In genomic region chr2:231800493-231801091, GRCh38 we compare ENCODE assay signal across 8 cellular contexts. TPM values are rescaled to one million over a fixed set of nuclear protein-coding genes. Genes with fewer than 3 reads are reported as not detected.
DNase-seq lines count a peak whose midpoint lies in the region; ATAC-seq and TF ChIP-seq lines count a peak whose summit lies in the region.

No MANE protein-coding gene starts in this region.

- H3K27ac Mint-ChIP-seq in chondrocyte (ENCODE audit: unreplicated experiment) (no peak overlapping the region), mesothelial cell of epicardium (no peak overlapping the region)

- H3K27me3 ChIP-seq in GM23248 (replicated peaks; ENCODE audit: insufficient read depth) (no peaks in the 10 kb centered on the region), SJCRH30 (no peaks in the 10 kb centered on the region)

- no peak for ATAC-seq in HG03378 (IDR thresholded peaks at IDR 0.05; ENCODE audit: unreplicated experiment)
- ATAC-seq in HG02763 (IDR thresholded peaks at IDR 0.05; ENCODE audit: unreplicated experiment) = no peak

- no peaks in the 10 kb centered on the region for H4K20me1 ChIP-seq in GM23248 (ENCODE audit: insufficient read depth)

- in situ Hi-C loops in GM23248 (cut with MboI) = loop anchor here (5.0 kb wide), 1 partner anchor 52 kb away; no protein-coding TSS in a partner anchor

- 38 to 49% methylated on average over 6 of the region's 6 CpGs for WGBS in GM23248 (ENCODE audit: low coverage in 1 of 2, low lambda C conversion rate in 2 of 2, missing lambda C conversion rate in 2 of 2), 2 experiments
- WGBS in lower leg skin, 2 donors = 50 to 57% methylated on average over 6 of the region's 6 CpGs

- TF ChIP-seq POLR2A in lower leg skin (IDR thresholded peaks at IDR 0.05) = no peak

- no peak overlapping the region for H3K4me3 ChIP-seq in AG10803 (ENCODE audit: low read length)
- no peak overlapping the region for H3K4me3 ChIP-seq in GM23248
- H3K4me3 ChIP-seq in SJCRH30 = no peak overlapping the region
- H3K4me3 ChIP-seq in lower leg skin (ENCODE audit: low read depth, poor library complexity, severe bottlenecking) = no peak overlapping the region

- H3K4me3 Mint-ChIP-seq in chondrocyte (ENCODE audit: unreplicated experiment) (no peak overlapping the region), mesothelial cell of epicardium (no peak overlapping the region)

- no peaks in the 10 kb centered on the region for H3K9me2 ChIP-seq in GM23248 (ENCODE audit: insufficient read depth)

- DNase-seq in AG10803 (ENCODE audit: low read depth) (peak; percentile 53), GM23248 (peak; percentile 69), SJCRH30 (peak; percentile 55 to 58), chondrocyte (ENCODE audit: low spot score) (no peak), mesothelial cell of epicardium (ENCODE audit: low spot score in 2 of 2, unreplicated experiment in 2 of 2) (no peak), lower leg skin (ENCODE audit: low spot score in 2 of 2) (no peak)

- H3K9me3 ChIP-seq in GM23248 (ENCODE audit: low read depth) (no peaks in the 10 kb centered on the region), SJCRH30 (replicated peaks) (no peaks in the 10 kb centered on the region)

- H3K4me1 ChIP-seq in GM23248 (ENCODE audit: insufficient read depth) (no peaks in the 10 kb centered on the region), SJCRH30 (no peaks in the 10 kb centered on the region; the same call in 1 of the 2 replicates)

- no peak overlapping the region for H2AFZ ChIP-seq in GM23248

- intact Hi-C loops in lower leg skin (cut with DNase I; ENCODE audit: low total_unique reads) = no loop called here

- H3K27ac ChIP-seq in GM23248 = no peak overlapping the region
- H3K27ac ChIP-seq in SJCRH30 = no peak overlapping the region

- TF ChIP-seq CTCF in AG10803 (conservative IDR thresholded peaks at IDR 0.05; ENCODE audit: low read length) = peak; percentile 71
- peak; percentile 82 for TF ChIP-seq CTCF in chondrocyte (IDR thresholded peaks at IDR 0.05)
- TF ChIP-seq CTCF in mesothelial cell of epicardium (IDR thresholded peaks at IDR 0.05; ENCODE audit: unreplicated experiment) = peak; percentile 73
- no peak for TF ChIP-seq CTCF in lower leg skin (IDR thresholded peaks at IDR 0.05)

- H3K36me3 Mint-ChIP-seq in chondrocyte (ENCODE audit: low read depth) = peaks cover 11% of the 10 kb centered on the region
- peaks cover 22% of the 10 kb centered on the region for H3K36me3 Mint-ChIP-seq in mesothelial cell of epicardium

- H3K4me1 Mint-ChIP-seq in chondrocyte (ENCODE audit: low read depth) (no peaks in the 10 kb centered on the region), mesothelial cell of epicardium (peaks cover 3% of the 10 kb centered on the region)

- no peaks in the 10 kb centered on the region for H3K9me3 Mint-ChIP-seq in chondrocyte (ENCODE audit: low read depth)
- no peaks in the 10 kb centered on the region for H3K9me3 Mint-ChIP-seq in mesothelial cell of epicardium

- no peak overlapping the region for H3K9ac ChIP-seq in GM23248

- H3K27me3 Mint-ChIP-seq in chondrocyte (ENCODE audit: low read depth) (no peaks in the 10 kb centered on the region), mesothelial cell of epicardium (ENCODE audit: low read depth) (no peaks in the 10 kb centered on the region)

- H3K36me3 ChIP-seq in GM23248 (ENCODE audit: low read depth) = peaks cover 41% of the 10 kb centered on the region
- H3K36me3 ChIP-seq in SJCRH30 = peaks cover 35% of the 10 kb centered on the region

- peaks cover 6% of the 10 kb centered on the region; the same call in 1 of the 2 replicates for H3F3A ChIP-seq in GM23248 (ENCODE audit: insufficient read depth)

- H3K4me2 ChIP-seq in GM23248 (ENCODE audit: unreplicated experiment) = no peak overlapping the region

- peaks cover 62% of the 10 kb centered on the region for H3K79me2 ChIP-seq in GM23248 (ENCODE audit: insufficient read depth)

RNA-seq across cellular contexts. Expression of gene COPS7B, which starts 14.3 kb away (rescaled TPM):
- 25.2 and 30.4 TPM in 2 replicates for total RNA-seq in GM23248 (2014; rRNA removed; shearing (Covaris generic))
- 29.7 and 31.4 TPM in 2 replicates for polyA plus RNA-seq in GM23248 (2016; fragmentation: Nextera tagmentation; extraction: Ambion mirVana)
- total RNA-seq in SJCRH30 (2014; rRNA removed; shearing (Covaris generic)) = 42.9 and 45.9 TPM in 2 replicates
- total RNA-seq in chondrocyte (28.0 to 45.6 TPM (median 29.4 TPM) in 3 replicates), mesothelial cell of epicardium (53.6 to 58.9 TPM (median 57.3 TPM) in 3 replicates), lower leg skin (10 to 100 TPM; 13.7 to 35.2 (median 24.4) TPM)

RNA-seq across cellular contexts. Expression of gene PDE6D, which starts 19.5 kb away (rescaled TPM):
- 12.8 and 29.5 TPM in 2 replicates for total RNA-seq in GM23248 (2014; rRNA removed; shearing (Covaris generic))
- 34.5 and 36.3 TPM in 2 replicates for polyA plus RNA-seq in GM23248 (2016; fragmentation: Nextera tagmentation; extraction: Ambion mirVana)
- total RNA-seq in SJCRH30 (2014; rRNA removed; shearing (Covaris generic)) = 18.3 and 20.0 TPM in 2 replicates
- total RNA-seq in chondrocyte (17.5 to 24.0 TPM (median 21.9 TPM) in 3 replicates), mesothelial cell of epicardium (15.2 to 16.5 TPM (median 15.4 TPM) in 3 replicates), lower leg skin (10 to 100 TPM; 13.0 to 25.3 (median 18.1) TPM)

Comparison
In these comparisons a context has a peak if more than half of its experiments do, and no peak if none do; other contexts are left out.
1. DNase-seq: peak in AG10803 (single experiment), GM23248 (single experiment) and SJCRH30 (2 of 2); none in chondrocyte (single experiment), mesothelial cell of epicardium (0 of 2) and lower leg skin (0 of 2).
2. CTCF ChIP-seq: peak in AG10803 (single experiment), chondrocyte (single experiment) and mesothelial cell of epicardium (single experiment); none in lower leg skin (0 of 3).